In genomic region chr5:95842955-95843544, GRCh38 we compare ENCODE assay signal across 8 cellular contexts. TPM values are rescaled to one million over a fixed set of nuclear protein-coding genes. Genes with fewer than 3 reads are reported as not detected.
DNase-seq lines count a peak whose midpoint lies in the region; FAIRE-seq and TF ChIP-seq lines count a peak whose summit lies in the region.

No MANE protein-coding gene starts in this region.

- no peaks in the 10 kb centered on the region for H3K79me2 ChIP-seq in GM23248 (ENCODE audit: insufficient read depth)
- no peaks in the 10 kb centered on the region for H3K79me2 ChIP-seq in endothelial cell of umbilical vein (ENCODE audit: control insufficient read depth, insufficient read depth, low read length)

- in situ Hi-C loops in GM23248 (cut with MboI) (loop anchor here (10.0 kb wide), 1 partner anchor 178 kb away; no protein-coding TSS in a partner anchor), HAP-1 (cut with MboI; ENCODE audit: low sequenced_read_pairs) (loop anchor here (10.0 kb wide), 1 partner anchor 208 kb away; no protein-coding TSS in a partner anchor)

- intact Hi-C loops in endothelial cell of umbilical vein (cut with micrococcal nuclease): loop anchor here (1.0 kb wide), 3 partner anchors 62 to 199 kb away; no protein-coding TSS in a partner anchor

- DNase-seq in GM10248 (ENCODE audit: extremely low spot score) (peak; percentile 79), GM23248 (peak; percentile 35), Kasumi-1 (lab: John Stamatoyannopoulos, UW) (peak; percentile 93 to 96), endothelial cell of umbilical vein (ENCODE audit: low read depth, low spot score) (peak; percentile 69), osteocyte (ENCODE audit: extremely low spot score, unreplicated experiment) (peak; percentile 46), HAP-1 (ENCODE audit: low spot score in 2 of 2) (no peak), NCI-H146 (lab: John Stamatoyannopoulos, UW) (no peak)
- DNase-seq in activated CD4-positive, alpha-beta T cell treated with anti-CD3 and anti-CD28 coated beads for 1 hour: peak; percentile 44

- TF ChIP-seq POLR2A in endothelial cell of umbilical vein (IDR thresholded peaks at IDR 0.05; ENCODE audit: low read depth, low read length): no peak

- CTCF ChIA-PET in GM10248 (lab: Yijun Ruan, JAX) (interaction anchor here (0.7 to 25.0 kb wide), 16 partner anchors 10 to 759 kb away, joined by 3 to 561 read pairs (median 4); partner anchors contain the start of genes GLRX and RFESD), endothelial cell of umbilical vein (lab: Charles Lee) (interaction anchor here (0.8 to 14.6 kb wide), 7 partner anchors 8 to 288 kb away, joined by 3 to 201 read pairs (median 9); partner anchors contain the start of genes ARSK, GLRX, RHOBTB3 and SKIC3)

- H3K27ac ChIP-seq in GM23248 (peak overlapping the region; percentile 92), endothelial cell of umbilical vein (ENCODE audit: insufficient read depth, low read depth, low read length) (no peak overlapping the region)

- BruUV-seq in endothelial cell of umbilical vein (replicated peaks; lab: Mats Ljungman, UMichigan): no TSS peak

- peak; percentile 65 for TF ChIP-seq CTCF in GM10248 (IDR thresholded peaks at IDR 0.05; ENCODE audit: control extremely low read depth, extremely low read depth, low read depth, missing control alignments)
- TF ChIP-seq CTCF in endothelial cell of umbilical vein (IDR thresholded peaks at IDR 0.05; ENCODE audit: extremely low read depth in 1 of 2, insufficient read depth in 1 of 2, low read depth in 1 of 2, low read length in 2 of 2): peak in 1 of 2 donors; percentile 24
- TF ChIP-seq CTCF in osteocyte (IDR thresholded peaks at IDR 0.05): no peak

- dilution Hi-C loops in endothelial cell of umbilical vein (cut with MboI; ENCODE audit: extremely low pct_ligation_motif_present, low sequenced_read_pairs): loop anchor here (25.0 kb wide), 1 partner anchor 206 kb away; the partner anchor contains the start of gene RFESD

- H3K4me1 ChIP-seq in GM23248 (ENCODE audit: insufficient read depth) (peaks cover 37% of the 10 kb centered on the region), endothelial cell of umbilical vein (ENCODE audit: control insufficient read depth, extremely low read depth, insufficient read depth, low read length) (no peaks in the 10 kb centered on the region), HAP-1 (no peaks in the 10 kb centered on the region)

- H3K9ac ChIP-seq in GM23248: no peak overlapping the region
- no peak overlapping the region for H3K9ac ChIP-seq in endothelial cell of umbilical vein (replicated peaks; ENCODE audit: extremely low read depth, insufficient read depth, low read length)

- peaks cover 17% of the 10 kb centered on the region for H3K4me1 Mint-ChIP-seq in osteocyte (ENCODE audit: unreplicated experiment)

- H3K36me3 ChIP-seq in GM23248 (ENCODE audit: low read depth) (no peaks in the 10 kb centered on the region), endothelial cell of umbilical vein (ENCODE audit: control insufficient read depth in 2 of 2, extremely low read depth in 1 of 2, insufficient read depth in 2 of 2, low read length in 2 of 2) (no peaks in the 10 kb centered on the region), HAP-1 (replicated peaks) (no peaks in the 10 kb centered on the region)

- H3K4me2 ChIP-seq in GM23248 (ENCODE audit: unreplicated experiment) (peak overlapping the region; percentile 46), endothelial cell of umbilical vein (ENCODE audit: insufficient read depth, low read length) (no peak overlapping the region)

- peaks cover 18% of the 10 kb centered on the region for H3F3A ChIP-seq in GM23248 (ENCODE audit: insufficient read depth)

- no peaks in the 10 kb centered on the region for H3K9me2 ChIP-seq in GM23248 (ENCODE audit: insufficient read depth)

- H3K36me3 Mint-ChIP-seq in osteocyte (ENCODE audit: unreplicated experiment): no peaks in the 10 kb centered on the region

- no peaks in the 10 kb centered on the region for H3K9me1 ChIP-seq in endothelial cell of umbilical vein (replicated peaks; ENCODE audit: control insufficient read depth, extremely low read depth, insufficient read depth, low read length)

- H3K9me3 ChIP-seq in GM23248 (ENCODE audit: low read depth) (no peaks in the 10 kb centered on the region), endothelial cell of umbilical vein (replicated peaks; ENCODE audit: control insufficient read depth, insufficient read depth, low read length) (no peaks in the 10 kb centered on the region), HAP-1 (no peaks in the 10 kb centered on the region)

- peak; percentile 80 for FAIRE-seq in endothelial cell of umbilical vein (lab: Jason Lieb, UNC)

- H3K27me3 ChIP-seq in GM23248 (replicated peaks; ENCODE audit: insufficient read depth): no peaks in the 10 kb centered on the region
- H3K27me3 ChIP-seq in endothelial cell of umbilical vein (ENCODE audit: control insufficient read depth in 2 of 2, insufficient read depth in 2 of 2, low read length in 2 of 2): no peaks in the 10 kb centered on the region
- H3K27me3 ChIP-seq in HAP-1 (ENCODE audit: low read depth): no peaks in the 10 kb centered on the region

- H3K9me3 Mint-ChIP-seq in osteocyte (ENCODE audit: unreplicated experiment): no peaks in the 10 kb centered on the region

- H4K20me1 ChIP-seq in GM23248 (ENCODE audit: insufficient read depth): no peaks in the 10 kb centered on the region
- H4K20me1 ChIP-seq in endothelial cell of umbilical vein (replicated peaks; ENCODE audit: control insufficient read depth, extremely low read depth, insufficient read depth, low read length): no peaks in the 10 kb centered on the region

- peak overlapping the region; percentile 43 for H2AFZ ChIP-seq in GM23248
- H2AFZ ChIP-seq in endothelial cell of umbilical vein (ENCODE audit: low read depth, low read length): peak overlapping the region; percentile 13

- H3K27me3 Mint-ChIP-seq in osteocyte (ENCODE audit: unreplicated experiment): no peaks in the 10 kb centered on the region

- H3K27ac Mint-ChIP-seq in osteocyte (ENCODE audit: unreplicated experiment): no peak overlapping the region

- H3K4me3 ChIP-seq in GM23248 (no peak overlapping the region), endothelial cell of umbilical vein (replicated peaks in 1 of 3; ENCODE audit: insufficient read depth in 1 of 3, low read depth in 1 of 3, low read length in 3 of 3) (no peak overlapping the region), HAP-1 (no peak overlapping the region)

- POLR2A ChIA-PET in GM10248 (lab: Yijun Ruan, JAX) (no interaction called here), endothelial cell of umbilical vein (lab: Charles Lee) (interaction anchor here (1.0 kb wide), 1 partner anchor 20 kb away, joined by 3 read pairs; the partner anchor contains the start of gene GLRX)

- no peak overlapping the region for H3K4me3 Mint-ChIP-seq in osteocyte (ENCODE audit: unreplicated experiment)

- 81 to 84% methylated on average over 11 of the region's 11 CpGs for WGBS in GM23248 (ENCODE audit: low coverage in 1 of 2, low lambda C conversion rate in 2 of 2, missing lambda C conversion rate in 2 of 2), 2 experiments

TF ChIP-seq in endothelial cell of umbilical vein, 7 proteins besides CTCF, POLR2A, EP300 and RAD21:
- TF ChIP-seq JUN (IDR thresholded peaks at IDR 0.05; ENCODE audit: borderline replicate concordance, insufficient read depth, insufficient read length, low read depth): no peak
- TF ChIP-seq, protein P1, sequence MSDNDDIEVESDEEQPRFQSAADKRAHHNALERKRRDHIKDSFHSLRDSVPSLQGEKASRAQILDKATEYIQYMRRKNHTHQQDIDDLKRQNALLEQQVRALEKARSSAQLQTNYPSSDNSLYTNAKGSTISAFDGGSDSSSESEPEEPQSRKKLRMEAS (IDR thresholded peaks at IDR 0.05; ENCODE audit: insufficient read depth, insufficient read length): no peak
- peak; percentile 29 for TF ChIP-seq GATA2 (IDR thresholded peaks at IDR 0.05; ENCODE audit: insufficient read depth, insufficient read length, low read depth, low read length)
- TF ChIP-seq FOS (IDR thresholded peaks at IDR 0.05; ENCODE audit: borderline replicate concordance, insufficient read depth, low read length): no peak
- TF ChIP-seq POLR2AphosphoS5 (IDR thresholded peaks at IDR 0.05; ENCODE audit: insufficient read depth, low read depth, low read length): no peak
- no peak for TF ChIP-seq MYC (IDR thresholded peaks at IDR 0.05; ENCODE audit: low read depth, low read length)

RNA-seq across cellular contexts. Expression of gene GLRX, which starts 20.5 kb away (rescaled TPM):
- total RNA-seq in GM23248 (2014; rRNA removed; shearing (Covaris generic)): 144 and 174 TPM in 2 replicates
- polyA plus RNA-seq in GM23248 (2016; fragmentation: Nextera tagmentation; extraction: Ambion mirVana) (316 and 320 TPM in 2 replicates), endothelial cell of umbilical vein (25.3 and 40.3 TPM in 2 replicates)
- total RNA-seq in endothelial cell of umbilical vein (13.3 and 14.2 TPM in 2 replicates), osteocyte (26.3 and 32.8 TPM in 2 replicates)
- polyA plus RNA-seq in endothelial cell of umbilical vein (2011; cell fraction: cytosol; rRNA removed): 38.3 and 39.9 TPM in 2 replicates
- polyA plus RNA-seq in endothelial cell of umbilical vein (2011; cell fraction: nucleus; rRNA removed): 15.2 and 17.1 TPM in 2 replicates
- 53.5 and 55.3 TPM in 2 replicates for polyA plus RNA-seq in endothelial cell of umbilical vein (2012)
- polyA minus RNA-seq in endothelial cell of umbilical vein: 25.6 and 34.3 TPM in 2 replicates
- polyA minus RNA-seq in endothelial cell of umbilical vein (2011; cell fraction: cytosol; rRNA and poly(A)+ RNA removed): 3.8 TPM
- 10.3 and 14.7 TPM in 2 replicates for polyA minus RNA-seq in endothelial cell of umbilical vein (2011; cell fraction: nucleus; rRNA and poly(A)+ RNA removed)

Comparison
In these comparisons a context has a peak if more than half of its experiments do, and no peak if none do; other contexts are left out.
1. DNase-seq: peak in GM10248 (single experiment), GM23248 (single experiment), Kasumi-1 (2 of 2), activated CD4-positive, alpha-beta T cell treated with anti-CD3 and anti-CD28 coated beads for 1 hour (single experiment), endothelial cell of umbilical vein (single experiment) and osteocyte (single experiment); none in HAP-1 (0 of 2) and NCI-H146 (single experiment).